ENCODE assay signal across 8 cellular contexts in genomic region chr10:59885430-59886134, GRCh38. TPM values are rescaled to one million over a fixed set of nuclear protein-coding genes. Genes with fewer than 3 reads are reported as not detected.
DNase-seq lines count a peak whose midpoint lies in the region; ATAC-seq, FAIRE-seq and TF ChIP-seq lines count a peak whose summit lies in the region.

No MANE protein-coding gene starts in this region.

- TF ChIP-seq CTCF in D721Med (IDR thresholded peaks at IDR 0.05; ENCODE audit: insufficient read depth, missing control alignments), result no peak

- no peak overlapping the region for H3K9ac ChIP-seq in mesendoderm (ENCODE audit: low read length)

- H3K18ac ChIP-seq in mesendoderm (ENCODE audit: low read length), result no peak overlapping the region

- H3K27me3 ChIP-seq in mesendoderm (ENCODE audit: insufficient read depth, low read length, poor library complexity), result no peaks in the 10 kb centered on the region

- no peak overlapping the region for H2BK120ac ChIP-seq in mesendoderm (ENCODE audit: low read depth, low read length)

- H2BK15ac ChIP-seq in mesendoderm (replicated peaks; ENCODE audit: low read depth), result no peak overlapping the region

- FAIRE-seq in D721Med (lab: Jason Lieb, UNC), result no peak

- no peak overlapping the region for H3K4me3 ChIP-seq in mesendoderm (ENCODE audit: low read length)

- peaks cover 14% of the 10 kb centered on the region for H3K4me1 ChIP-seq in mesendoderm (ENCODE audit: control insufficient read depth, low read depth, low read length)

- no peak overlapping the region for H3K4me2 ChIP-seq in mesendoderm (ENCODE audit: low read length)

- no peak overlapping the region for H3K4ac ChIP-seq in mesendoderm (ENCODE audit: low read depth, low read length)

- peaks cover 20% of the 10 kb centered on the region for H3K79me1 ChIP-seq in mesendoderm (ENCODE audit: low read length)

- H3K56ac ChIP-seq in mesendoderm (ENCODE audit: low read length), result peak overlapping the region; percentile 53

- ATAC-seq in GM18907 (IDR thresholded peaks at IDR 0.05; ENCODE audit: unreplicated experiment) (peak; percentile 83), HG02763 (IDR thresholded peaks at IDR 0.05; ENCODE audit: unreplicated experiment) (peak; percentile 86)

- WGBS in mesendoderm (ENCODE audit: extremely low coverage, insufficient coverage, low lambda C conversion rate), result no CpG with 5 or more reads among the region's 8 CpGs

- H3K27ac ChIP-seq in mesendoderm (ENCODE audit: low read depth, low read length) (no peak overlapping the region), caudate nucleus (ENCODE audit: low read depth, low read length) (no peak overlapping the region)

- H2BK5ac ChIP-seq in mesendoderm (ENCODE audit: low read length), result no peak overlapping the region

- peak; percentile 94 to 95 for DNase-seq in NOMO-1 (lab: John Stamatoyannopoulos, UW; ENCODE audit: unreplicated experiment in 2 of 2)
- peak; percentile 48 for DNase-seq in mesendoderm
- no peak for DNase-seq in caudate nucleus (lab: John Stamatoyannopoulos, UW)
- DNase-seq in effector CD4-positive, alpha-beta T cell, result no peak
- DNase-seq in NCI-H1417 (lab: John Stamatoyannopoulos, UW), result no peak
- DNase-seq in D721Med (ENCODE audit: insufficient read length, low spot score), result no peak

- no peak overlapping the region for H4K8ac ChIP-seq in mesendoderm (ENCODE audit: low read depth, low read length)

- no peak overlapping the region for H4K5ac ChIP-seq in mesendoderm (ENCODE audit: low read length)

- H3K36me3 ChIP-seq in mesendoderm (ENCODE audit: control insufficient read depth, insufficient read depth, low read length), result no peaks in the 10 kb centered on the region

- H3K23ac ChIP-seq in mesendoderm (ENCODE audit: low read length), result no peak overlapping the region

- peaks cover 56% of the 10 kb centered on the region for H3K79me2 ChIP-seq in mesendoderm (ENCODE audit: control insufficient read depth, insufficient read depth, low read length)

- no peak overlapping the region for H2AK5ac ChIP-seq in mesendoderm (ENCODE audit: low read length)

RNA-seq across cellular contexts. Expression of gene CCDC6, which starts 20.8 kb away (rescaled TPM):
- 35.7 TPM for polyA plus RNA-seq in mesendoderm (2013, experiment 1 of 2)
- polyA plus RNA-seq in mesendoderm (2013, experiment 2 of 2), result 35.7 TPM

Comparison
In these comparisons a context has a peak if more than half of its experiments do, and no peak if none do; other contexts are left out.
1. DNase-seq: peak in NOMO-1 (2 of 2) and mesendoderm (single experiment); none in caudate nucleus (0 of 61), effector CD4-positive, alpha-beta T cell (single experiment), NCI-H1417 (0 of 3) and D721Med (single experiment).